Comparison of ENCODE assay signal across 25 cellular contexts in the genomic region with DNA sequence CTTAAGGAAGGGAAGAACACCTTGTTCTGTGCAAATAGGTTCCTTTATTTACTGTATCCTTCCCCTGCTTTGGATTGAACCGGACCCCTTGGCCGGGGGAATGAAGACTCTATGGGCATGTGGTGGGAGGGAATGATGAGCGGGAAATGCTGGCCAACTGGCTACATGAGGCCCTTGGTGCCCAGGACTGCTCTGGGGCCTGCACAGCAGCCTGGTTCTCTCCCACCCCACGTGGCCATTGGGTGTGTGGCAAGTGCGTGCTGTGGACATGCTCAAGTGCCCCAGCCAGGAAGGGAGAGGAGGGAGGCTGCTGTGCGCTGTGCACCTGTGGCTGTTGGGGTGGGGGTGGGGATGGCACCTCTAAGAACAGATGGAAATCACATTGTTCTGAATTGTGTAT.
"Had no signal": no experiment of that assay in that cellular context is flagged by ENCODE, and none has a peak within 500 bp of the region (broad histone marks: within the 10 kb centered on the region; RNA-seq: fewer than 3 reads in every experiment).

No MANE protein-coding gene starts in this region.

- DNase-seq: activated CD4-positive, alpha-beta memory T cell treated with anti-CD3 and anti-CD28 coated beads, Interleukin-2, amount 10 ng/mL, durations not matched to agents 7 days and 5 days; activated CD4-positive, alpha-beta T cell treated with anti-CD3 and anti-CD28 coated beads for 36 hours; activated CD4-positive, alpha-beta T cell treated with anti-CD3 and anti-CD28 coated beads, Interleukin-2, amount 50 U/mL, for 1 hour; activated CD8-positive, alpha-beta memory T cell treated with anti-CD3 and anti-CD28 coated beads, Interleukin-2, amount 50 U/mL, for 4 hours; activated gamma-delta T cell treated with Interleukin-2 at 50 U/mL for 16 hours; activated naive CD4-positive, alpha-beta T cell treated with anti-CD3 and anti-CD28 coated beads, Interleukin-2, amount 10 ng/mL, durations not matched to agents 7 days and 5 days; activated naive CD8-positive, alpha-beta T cell treated with anti-CD3 and anti-CD28 coated beads for 36 hours; activated T-cell treated with anti-CD3 and anti-CD28 coated beads, Interleukin-2, amount 50 U/mL, for 72 hours; adrenal gland; anterior cingulate cortex; MV-4-11; NCI-H1105; NCI-H1436; NCI-H187; NCI-H2081; NCI-H446 treated with DMSO at 0.1 percent for 48 hours; NCI-H524 treated with DMSO at 0.1 percent for 48 hours; NCI-H748 treated with DMSO at 0.1 percent for 48 hours; SIG-M5; T-cell; T-helper 2 cell; T1000 had no signal

- H3K27me3 Mint-ChIP-seq: activated CD4-positive, alpha-beta memory T cell treated with anti-CD3 and anti-CD28 coated beads, Interleukin-2, amount 10 ng/mL, durations not matched to agents 7 days and 5 days; activated CD4-positive, alpha-beta T cell treated with anti-CD3 and anti-CD28 coated beads for 36 hours; activated naive CD4-positive, alpha-beta T cell treated with anti-CD3 and anti-CD28 coated beads, Interleukin-2, amount 10 ng/mL, durations not matched to agents 7 days and 5 days; activated naive CD8-positive, alpha-beta T cell treated with anti-CD3 and anti-CD28 coated beads for 36 hours; T-cell had no signal

- H3K36me3 ChIP-seq: adrenal gland had no signal

- H3K4me2 ChIP-seq: KMS-11 had no signal

- ATAC-seq: activated CD4-positive, alpha-beta T cell treated with anti-CD3 and anti-CD28 coated beads for 36 hours; activated T-cell treated with anti-CD3 and anti-CD28 coated beads, Interleukin-2, amount 50 U/mL, for 72 hours; T-cell had no signal

- H3K4me1 Mint-ChIP-seq: activated CD4-positive, alpha-beta memory T cell treated with anti-CD3 and anti-CD28 coated beads, Interleukin-2, amount 10 ng/mL, durations not matched to agents 7 days and 5 days; activated CD4-positive, alpha-beta T cell treated with anti-CD3 and anti-CD28 coated beads for 36 hours; activated naive CD4-positive, alpha-beta T cell treated with anti-CD3 and anti-CD28 coated beads, Interleukin-2, amount 10 ng/mL, durations not matched to agents 7 days and 5 days; activated naive CD8-positive, alpha-beta T cell treated with anti-CD3 and anti-CD28 coated beads for 36 hours; T-cell had no signal

- H3K9ac ChIP-seq: KMS-11 had no signal

- H3K4me3 Mint-ChIP-seq: activated CD4-positive, alpha-beta memory T cell treated with anti-CD3 and anti-CD28 coated beads, Interleukin-2, amount 10 ng/mL, durations not matched to agents 7 days and 5 days; activated CD4-positive, alpha-beta T cell treated with anti-CD3 and anti-CD28 coated beads for 36 hours; activated naive CD4-positive, alpha-beta T cell treated with anti-CD3 and anti-CD28 coated beads, Interleukin-2, amount 10 ng/mL, durations not matched to agents 7 days and 5 days; activated naive CD8-positive, alpha-beta T cell treated with anti-CD3 and anti-CD28 coated beads for 36 hours; activated T-cell treated with anti-CD3 and anti-CD28 coated beads, Interleukin-2, amount 50 U/mL, for 72 hours; T-cell had no signal

- H3K27me3 ChIP-seq: adrenal gland had no signal

- H3K36me3 Mint-ChIP-seq: activated naive CD4-positive, alpha-beta T cell treated with anti-CD3 and anti-CD28 coated beads, Interleukin-2, amount 10 ng/mL, durations not matched to agents 7 days and 5 days; activated naive CD8-positive, alpha-beta T cell treated with anti-CD3 and anti-CD28 coated beads for 36 hours; T-cell had no signal

- H3K4me3 ChIP-seq: adrenal gland had no signal

- H3K27ac Mint-ChIP-seq: activated CD4-positive, alpha-beta memory T cell treated with anti-CD3 and anti-CD28 coated beads, Interleukin-2, amount 10 ng/mL, durations not matched to agents 7 days and 5 days; activated CD4-positive, alpha-beta T cell treated with anti-CD3 and anti-CD28 coated beads for 36 hours; activated naive CD4-positive, alpha-beta T cell treated with anti-CD3 and anti-CD28 coated beads, Interleukin-2, amount 10 ng/mL, durations not matched to agents 7 days and 5 days; activated naive CD8-positive, alpha-beta T cell treated with anti-CD3 and anti-CD28 coated beads for 36 hours; activated T-cell treated with anti-CD3 and anti-CD28 coated beads, Interleukin-2, amount 50 U/mL, for 72 hours; activated T-helper 2 cell treated with anti-CD3 and anti-CD28 coated beads, Interferon-gamma antibody, Interleukin-2, Interleukin-4, amounts not matched to agents 10 μg/mL and 5 μg/mL and 100 μg/mL, durations not matched to agents 14 hours and 24 hours and 36 hours; T-cell had no signal

- H3K27ac ChIP-seq: adrenal gland, KMS-11, VCaP had no signal

- H3K4me1 ChIP-seq: adrenal gland had no signal

- H3K9me3 ChIP-seq: adrenal gland had no signal
